8 cellular contexts compared by ENCODE assay signal in genomic region chr6:43263314-43264178, GRCh38. TPM values are rescaled to one million over a fixed set of nuclear protein-coding genes. Genes with fewer than 3 reads are reported as not detected.
DNase-seq lines count a peak whose midpoint lies in the region; ATAC-seq and TF ChIP-seq lines count a peak whose summit lies in the region.

No MANE protein-coding gene starts in this region.

- H3K27ac ChIP-seq in sigmoid colon = no peak overlapping the region

- no peak overlapping the region for H3K4me3 ChIP-seq in Jurkat, Clone E6-1 (ENCODE audit: low read length)
- H3K4me3 ChIP-seq in sigmoid colon = no peak overlapping the region

- TF ChIP-seq EP300 in sigmoid colon (IDR thresholded peaks at IDR 0.05) = no peak

- no peaks in the 10 kb centered on the region for H3K36me3 ChIP-seq in sigmoid colon

- no peaks in the 10 kb centered on the region for H3K27me3 ChIP-seq in sigmoid colon

- DNase-seq in Ammon's horn (ENCODE audit: low spot score) (peak; percentile 74), T follicular helper cell (ENCODE audit: low read depth) (peak; percentile 63), left cardiac atrium (peak; percentile 78), sigmoid colon (peak; percentile 82), cerebellar nuclear complex (lab: John Stamatoyannopoulos, UW) (no peak)
- peak; percentile 36 for DNase-seq in Jurkat, Clone E6-1 (ENCODE audit: low read depth, low spot score)
- DNase-seq in activated naive CD8-positive, alpha-beta T cell treated with anti-CD3 and anti-CD28 coated beads, Interleukin-2, amount 50 U/mL, for 16 hours (ENCODE audit: low read depth, low spot score) = peak; percentile 67

- H3K9me3 ChIP-seq in sigmoid colon = no peaks in the 10 kb centered on the region

- peak; percentile 54 for ATAC-seq in GM19324 (IDR thresholded peaks at IDR 0.05; ENCODE audit: low FRiP score, unreplicated experiment)
- ATAC-seq in left cardiac atrium = peak; percentile 72 to 89

- H3K4me1 ChIP-seq in sigmoid colon = peaks cover 0 to 11% (median 9%) of the 10 kb centered on the region in 4 donors

- TF ChIP-seq CTCF in sigmoid colon (IDR thresholded peaks at IDR 0.05) = peak; percentile 53 to 76 (median 68)

- intact Hi-C loops in left cardiac atrium (cut with DNase I) (loop anchor here (2.0 to 10.0 kb wide), 3 partner anchors 71 to 231 kb away; no protein-coding TSS in a partner anchor), sigmoid colon (cut with DNase I) (loop anchor here (2.0 to 10.0 kb wide), 2 partner anchors 71 to 161 kb away; partner anchors contain the start of gene ABCC10)

- 47 to 54% methylated on average over 12 of the region's 12 CpGs for WGBS in sigmoid colon, 2 donors

- TF ChIP-seq POLR2A in sigmoid colon (IDR thresholded peaks at IDR 0.05) = no peak

RNA-seq across cellular contexts. Expression of gene TTBK1, which starts 20.3 kb away (rescaled TPM):
- not detected for polyA plus RNA-seq in Jurkat, Clone E6-1 (2012; ENCODE audit: insufficient read depth, insufficient read length)
- total RNA-seq in left cardiac atrium = under 1 TPM; 0.13 to 0.24 TPM
- under 1 TPM in 3 of 4 donors, not detected in 1; under 0.01 to 0.55 (median 0.27) TPM for total RNA-seq in sigmoid colon
- polyA plus RNA-seq in sigmoid colon = under 1 TPM; under 0.01 to 0.41 (median 0.23) TPM

RNA-seq across cellular contexts. Expression of gene DNPH1, which starts 34.3 kb away (rescaled TPM):
- polyA plus RNA-seq in Jurkat, Clone E6-1 (2012; ENCODE audit: insufficient read depth, insufficient read length) = 108 TPM
- total RNA-seq in left cardiac atrium (10 to 100 TPM; 22.7 to 35.4 TPM), sigmoid colon (10 to 100 TPM; 32.1 to 96.0 (median 90.3) TPM)
- 100 to 1,000 TPM; 155 to 188 (median 163) TPM for polyA plus RNA-seq in sigmoid colon

RNA-seq across cellular contexts. Expression of gene SLC22A7, which starts 34.5 kb away (rescaled TPM):
- not detected for polyA plus RNA-seq in Jurkat, Clone E6-1 (2012; ENCODE audit: insufficient read depth, insufficient read length)
- not detected for total RNA-seq in left cardiac atrium
- not detected for total RNA-seq in sigmoid colon
- not detected for polyA plus RNA-seq in sigmoid colon

RNA-seq across cellular contexts. Expression of gene CRIP3, which starts 45.1 kb away (rescaled TPM):
- polyA plus RNA-seq in Jurkat, Clone E6-1 (2012; ENCODE audit: insufficient read depth, insufficient read length) = not detected
- total RNA-seq in left cardiac atrium = 1 to 10 TPM in 1 of 2 donors, under 1 TPM in 1; 0.85 to 1.5 TPM
- not detected for total RNA-seq in sigmoid colon
- 1 to 10 TPM in 1 of 3 donors, not detected in 2; 5.2 TPM for polyA plus RNA-seq in sigmoid colon

Comparison
In these comparisons a context has a peak if more than half of its experiments do, and no peak if none do; other contexts are left out.
1. DNase-seq: peak in Ammon's horn (single experiment), Jurkat, Clone E6-1 (single experiment), T follicular helper cell (single experiment), activated naive CD8-positive, alpha-beta T cell treated with anti-CD3 and anti-CD28 coated beads, Interleukin-2, amount 50 U/mL, for 16 hours (single experiment), left cardiac atrium (single experiment) and sigmoid colon (single experiment); none in cerebellar nuclear complex (0 of 2).